11 cellular contexts compared by ENCODE assay signal in the genomic region with DNA sequence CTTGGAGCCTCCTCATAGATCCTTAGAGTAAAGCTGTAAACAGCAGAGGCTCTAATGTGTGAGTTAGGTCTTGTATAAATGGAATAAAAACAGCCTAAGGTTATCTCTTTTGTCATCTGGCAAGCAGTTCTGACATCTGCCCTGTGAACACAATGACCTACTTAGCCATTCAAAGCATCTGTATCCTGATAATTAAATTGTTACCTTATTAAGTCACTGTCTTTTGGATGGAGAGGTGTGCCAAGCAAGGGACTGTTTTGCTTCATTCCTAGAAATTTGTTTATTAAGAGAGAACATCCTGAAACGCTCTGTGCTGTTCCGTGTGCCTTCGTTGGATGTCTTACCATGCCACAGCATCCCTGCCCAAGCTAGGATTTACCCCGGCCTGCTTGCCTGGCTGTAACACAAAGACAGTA. TPM values are rescaled to one million over a fixed set of nuclear protein-coding genes. Genes with fewer than 3 reads are reported as not detected.
DNase-seq lines count a peak whose midpoint lies in the region; ATAC-seq, FAIRE-seq and TF ChIP-seq lines count a peak whose summit lies in the region.
"Had no signal": no experiment of that assay in that cellular context is flagged by ENCODE, and none has a peak within 500 bp of the region (broad histone marks: within the 10 kb centered on the region; RNA-seq: fewer than 3 reads in every experiment).

No MANE protein-coding gene starts in this region.

- no peak overlapping the region for H2AFZ ChIP-seq in K562 (ENCODE audit: low read depth, low read length)

- peak overlapping the region; percentile 96 for H3K4me3 Mint-ChIP-seq in natural killer cell

- FAIRE-seq in K562 (lab: Jason Lieb, UNC), result no peak

- H3K4me1 ChIP-seq in HUES64 (ENCODE audit: insufficient read depth, low read length), result peaks cover 9% of the 10 kb centered on the region; the same call in 1 of the 2 replicates
- H3K4me1 ChIP-seq in K562 (replicated peaks in 1 of 2; ENCODE audit: control insufficient read depth in 2 of 2, insufficient read depth in 2 of 2, low read length in 2 of 2), result peaks cover 25 to 29% of the 10 kb centered on the region in 2 experiments; a peak in 4 of 5 replicates

- peaks cover 13% of the 10 kb centered on the region; the same call in 1 of the 3 replicates for H3K79me2 ChIP-seq in K562 (ENCODE audit: control insufficient read depth, insufficient read depth, low read length)

- intact Hi-C loops in K562 (cut with micrococcal nuclease), result loop anchor here (2.0 to 10.0 kb wide), 3 partner anchors 416 to 1360 kb away; a partner anchor contains a TSS
- intact Hi-C loops in natural killer cell (cut with micrococcal nuclease), result no loop called here

- H3K27me3 ChIP-seq in HUES64 (ENCODE audit: insufficient read depth, low read length) (peaks cover 23% of the 10 kb centered on the region), K562 (ENCODE audit: control insufficient read depth in 2 of 2, insufficient read depth in 2 of 2, low read length in 2 of 2) (no peaks in the 10 kb centered on the region)

- H3K27ac Mint-ChIP-seq in natural killer cell, result peak overlapping the region in 1 of 2 donors; percentile 30

- no peak overlapping the region for H3K27ac ChIP-seq in HUES64 (ENCODE audit: low read depth, low read length)
- no peak overlapping the region for H3K27ac ChIP-seq in K562 (ENCODE audit: extremely low read depth, low read depth, low read length)

- H3K9me1 ChIP-seq in K562 (ENCODE audit: control insufficient read depth, insufficient read depth, low read length), result no peaks in the 10 kb centered on the region

- DNase-seq in Ammon's horn (ENCODE audit: low spot score), result peak; percentile 15
- DNase-seq in K562 (ENCODE audit: extremely low read depth in 1 of 4, low spot score in 3 of 4), result peak in 2 of 4 experiments; percentile 22 to 23
- DNase-seq in natural killer cell, result no peak
- no peak for DNase-seq in NCI-H1930 (lab: John Stamatoyannopoulos, UW)
- no peak for DNase-seq in GF-D8 (lab: John Stamatoyannopoulos, UW)
- DNase-seq in iPS-NIHi11 (ENCODE audit: low spot score), result no peak
- DNase-seq: foreskin melanocyte; NCI-H1048; stimulated activated CD4-positive, alpha-beta T cell treated with anti-CD3 and anti-CD28 coated beads, Interleukin-2, amount 100 ng/mL, for 24 hours had no signal

- no peak for TF ChIP-seq CTCF in K562 (IDR thresholded peaks at IDR 0.05 in 2 of 3, conservative IDR thresholded peaks at IDR 0.05 in 1 of 3; ENCODE audit: insufficient read depth in 2 of 3, low read depth in 1 of 3, low read length in 3 of 3)
- TF ChIP-seq CTCF in natural killer cell (IDR thresholded peaks at IDR 0.05), result no peak

- no peak for TF ChIP-seq POLR2A in K562 (conservative IDR thresholded peaks at IDR 0.05)

- ATAC-seq in K562 (no peak), natural killer cell (no peak), GM18520 (IDR thresholded peaks at IDR 0.05; ENCODE audit: unreplicated experiment) (no peak)

- no peaks in the 10 kb centered on the region for H3K36me3 Mint-ChIP-seq in natural killer cell

- 0 out of 2 replicates have a peak, but pooled peaks cover 1% of the 10 kb centered on the region for H3K36me3 ChIP-seq in HUES64 (ENCODE audit: insufficient read depth, low read length)
- H3K36me3 ChIP-seq in K562 (ENCODE audit: control insufficient read depth, insufficient read depth, low read length), result peaks cover 6% of the 10 kb centered on the region; the same call in 2 of the 3 replicates

- 91% methylated on average over 4 of the region's 4 CpGs for WGBS in HUES64
- whole genome bisulfite sequencing in K562 (ENCODE audit: insufficient coverage, low coverage, missing lambda C conversion rate), result 93% methylated on average over 4 of the region's 4 CpGs

- H3K9me3 ChIP-seq in HUES64 (ENCODE audit: insufficient read depth, low read depth, low read length), result no peaks in the 10 kb centered on the region
- H3K9me3 ChIP-seq in K562 (replicated peaks; ENCODE audit: control insufficient read depth, insufficient read depth, low read depth, low read length), result no peaks in the 10 kb centered on the region

- no peaks in the 10 kb centered on the region for H3K27me3 Mint-ChIP-seq in natural killer cell (ENCODE audit: low read depth in 2 of 2)

- in situ Hi-C loops in K562 (cut with MboI), result no loop called here

- POLR2A ChIA-PET in K562 (lab: Yijun Ruan, JAX), result interaction anchor here (0.7 to 1.4 kb wide), 2 partner anchors 15 to 348 kb away, joined by 3 read pairs; no protein-coding TSS in a partner anchor

- no peaks in the 10 kb centered on the region for H4K20me1 ChIP-seq in K562 (replicated peaks; ENCODE audit: control insufficient read depth, insufficient read depth, low read length)

- TF ChIP-seq EP300 in K562 (IDR thresholded peaks at IDR 0.05; ENCODE audit: low read length), result no peak

- no peak for TF ChIP-seq RAD21 in K562 (CRISPR knock-in tag; conservative IDR thresholded peaks at IDR 0.05 in 1 of 2, IDR thresholded peaks at IDR 0.05 in 1 of 2)

- TSS peak; percentile 33 for BruUV-seq in K562 (replicated peaks; lab: Mats Ljungman, UMichigan)

- H3K4me3 ChIP-seq in HUES64 (ENCODE audit: low read length), result peak overlapping the region; percentile 78
- no peak overlapping the region for H3K4me3 ChIP-seq in K562

- CTCF ChIA-PET in K562 (lab: Yijun Ruan, JAX; ENCODE audit: low intra/inter-chr PET ratio), result interaction anchor here (0.5 to 3.5 kb wide), 5 partner anchors 10 to 585 kb away, joined by 5 to 32 read pairs (median 18); no protein-coding TSS in a partner anchor

- peak overlapping the region; percentile 92; the same call in 1 of the 2 replicates for H3K4me2 ChIP-seq in K562 (ENCODE audit: insufficient read depth, low read length)

- no peak overlapping the region for H3K9ac ChIP-seq in HUES64 (ENCODE audit: low read depth, low read length)
- no peak overlapping the region for H3K9ac ChIP-seq in K562 (ENCODE audit: insufficient read depth in 1 of 2, low read depth in 2 of 2, low read length in 2 of 2)

- H3K9me3 Mint-ChIP-seq in natural killer cell, result no peaks in the 10 kb centered on the region

- peaks cover 16 to 24% of the 10 kb centered on the region in 2 donors for H3K4me1 Mint-ChIP-seq in natural killer cell

TF ChIP-seq in K562, 482 proteins besides CTCF, POLR2A, EP300 and RAD21 (continues in another document):
- TF ChIP-seq SRSF9 (IDR thresholded peaks at IDR 0.05; ENCODE audit: borderline replicate concordance, low read depth, low read length), result no peak
- TF ChIP-seq, protein P1, sequence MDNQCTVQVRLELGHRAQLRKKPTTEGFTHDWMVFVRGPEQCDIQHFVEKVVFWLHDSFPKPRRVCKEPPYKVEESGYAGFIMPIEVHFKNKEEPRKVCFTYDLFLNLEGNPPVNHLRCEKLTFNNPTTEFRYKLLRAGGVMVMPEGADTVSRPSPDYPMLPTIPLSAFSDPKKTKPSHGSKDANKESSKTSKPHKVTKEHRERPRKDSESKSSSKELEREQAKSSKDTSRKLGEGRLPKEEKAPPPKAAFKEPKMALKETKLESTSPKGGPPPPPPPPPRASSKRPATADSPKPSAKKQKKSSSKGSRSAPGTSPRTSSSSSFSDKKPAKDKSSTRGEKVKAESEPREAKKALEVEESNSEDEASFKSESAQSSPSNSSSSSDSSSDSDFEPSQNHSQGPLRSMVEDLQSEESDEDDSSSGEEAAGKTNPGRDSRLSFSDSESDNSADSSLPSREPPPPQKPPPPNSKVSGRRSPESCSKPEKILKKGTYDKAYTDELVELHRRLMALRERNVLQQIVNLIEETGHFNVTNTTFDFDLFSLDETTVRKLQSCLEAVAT (IDR thresholded peaks at IDR 0.05), result no peak
- no peak for TF ChIP-seq PTRF (tag; IDR thresholded peaks at IDR 0.05)

RNA-seq across cellular contexts. Expression of a gene that starts 1.5 kb away (rescaled TPM):
- 2.5 TPM for polyA plus RNA-seq in HUES64 (2013, experiment 1 of 2)
- polyA plus RNA-seq in HUES64 (2013, experiment 2 of 2), result 3.2 TPM
- 4.0 and 5.9 TPM in 2 replicates for total RNA-seq in K562 (2011; cell fraction: chromatin; rRNA removed; ENCODE audit: low replicate concordance)
- total RNA-seq in K562 (2011; cell fraction: nucleolus; rRNA removed), result 3.3 and 3.8 TPM in 2 replicates
- total RNA-seq in K562 (2011; cell fraction: nucleoplasm; rRNA removed), result 5.4 and 9.9 TPM in 2 replicates
- total RNA-seq in K562 (2014; rRNA removed) (4.3 and 4.7 TPM in 2 replicates), K562 (2014; rRNA removed; fragmentation: Illumina TruSeq; extraction: Trizol) (6.3 and 8.2 TPM in 2 replicates), K562 (2015; rRNA removed; fragmentation: Illumina TruSeq; extraction: Trizol) (4.8 and 5.1 TPM in 2 replicates), K562 (2021) (6.2 and 6.7 TPM in 2 replicates), natural killer cell (1 to 10 TPM; 1.2 to 2.3 (median 2.0) TPM)
- polyA plus RNA-seq in K562 (2011; rRNA removed) (7.5 and 9.4 TPM in 2 replicates), K562 (2014; fragmentation: Illumina TruSeq; extraction: Trizol) (4.7 and 5.0 TPM in 2 replicates), K562 (2014; fragmentation: Nextera tagmentation; extraction: Ambion mirVana) (1 to 10 TPM; 1.8 to 2.6 TPM), K562 (2014; rRNA removed) (4.3 and 4.6 TPM in 2 replicates)
- polyA plus RNA-seq in K562 (2011; cell fraction: cytosol; rRNA removed), result 2.4 and 4.5 TPM in 2 replicates
- 5.6 and 7.6 TPM in 2 replicates for polyA plus RNA-seq in K562 (2011; cell fraction: nucleus; rRNA removed)
- 2.8 and 3.9 TPM in 2 replicates for polyA plus RNA-seq in K562 (2012)
- 13.6 and 13.9 TPM in 2 replicates for polyA minus RNA-seq in K562 (2011; rRNA and poly(A)+ RNA removed)
- 4.3 and 4.5 TPM in 2 replicates for polyA minus RNA-seq in K562 (2011; cell fraction: cytosol; rRNA and poly(A)+ RNA removed)
- 2.3 and 3.7 TPM in 2 replicates for polyA minus RNA-seq in K562 (2011; cell fraction: nucleus; rRNA and poly(A)+ RNA removed)

RNA-seq across cellular contexts. Expression of a gene that starts 13.8 kb away (rescaled TPM):
- polyA plus RNA-seq in HUES64 (2013, experiment 1 of 2), result 10.8 TPM
- polyA plus RNA-seq in HUES64 (2013, experiment 2 of 2), result 10.6 TPM
- total RNA-seq in K562 (2011; cell fraction: chromatin; rRNA removed; ENCODE audit: low replicate concordance), result 14.2 and 22.0 TPM in 2 replicates
- total RNA-seq in K562 (2011; cell fraction: nucleolus; rRNA removed), result 12.5 and 13.0 TPM in 2 replicates
- 12.8 and 14.4 TPM in 2 replicates for total RNA-seq in K562 (2011; cell fraction: nucleoplasm; rRNA removed)
- total RNA-seq in K562 (2014; rRNA removed) (24.8 and 32.7 TPM in 2 replicates), K562 (2014; rRNA removed; fragmentation: Illumina TruSeq; extraction: Trizol) (27.8 and 31.7 TPM in 2 replicates), K562 (2015; rRNA removed; fragmentation: Illumina TruSeq; extraction: Trizol) (23.0 and 28.0 TPM in 2 replicates), K562 (2021) (21.8 and 22.4 TPM in 2 replicates), natural killer cell (1 to 10 TPM; 3.1 to 4.7 (median 3.5) TPM)
- polyA plus RNA-seq in K562 (2011; rRNA removed) (24.7 and 31.6 TPM in 2 replicates), K562 (2014; fragmentation: Illumina TruSeq; extraction: Trizol) (25.9 and 27.5 TPM in 2 replicates), K562 (2014; fragmentation: Nextera tagmentation; extraction: Ambion mirVana) (10 to 100 TPM; 26.5 to 40.7 TPM), K562 (2014; rRNA removed) (35.3 and 38.1 TPM in 2 replicates)
- 14.1 and 18.6 TPM in 2 replicates for polyA plus RNA-seq in K562 (2011; cell fraction: cytosol; rRNA removed)
- 11.9 and 12.1 TPM in 2 replicates for polyA plus RNA-seq in K562 (2011; cell fraction: nucleus; rRNA removed)
- 26.3 and 26.8 TPM in 2 replicates for polyA plus RNA-seq in K562 (2012)
- polyA minus RNA-seq in K562 (2011; rRNA and poly(A)+ RNA removed), result 46.1 and 48.1 TPM in 2 replicates
- 19.7 and 23.8 TPM in 2 replicates for polyA minus RNA-seq in K562 (2011; cell fraction: cytosol; rRNA and poly(A)+ RNA removed)
- polyA minus RNA-seq in K562 (2011; cell fraction: nucleus; rRNA and poly(A)+ RNA removed), result 8.9 and 11.0 TPM in 2 replicates
